ENCODE assay signal across 8 cellular contexts in genomic region chr7:521221-522070, GRCh38. TPM values are rescaled to one million over a fixed set of nuclear protein-coding genes. Genes with fewer than 3 reads are reported as not detected.
DNase-seq lines count a peak whose midpoint lies in the region; ATAC-seq and TF ChIP-seq lines count a peak whose summit lies in the region.

No MANE protein-coding gene starts in this region.

- ATAC-seq in SK-N-SH treated with all-trans-retinoic acid at 6 μM for 48 hours, result peak; percentile 2; the same call in 1 of the 3 replicates
- ATAC-seq in GM21367 (IDR thresholded peaks at IDR 0.05; ENCODE audit: unreplicated experiment), result no peak
- ATAC-seq in HG03442 (IDR thresholded peaks at IDR 0.05; ENCODE audit: unreplicated experiment), result no peak

- H3K9me3 ChIP-seq in fibroblast of lung (ENCODE audit: control insufficient read depth, insufficient read depth, low read depth, low read length) (no peaks in the 10 kb centered on the region), osteoblast (ENCODE audit: low read depth, low read length) (no peaks in the 10 kb centered on the region), MM.1S (replicated peaks; ENCODE audit: insufficient read depth, low read length) (no peaks in the 10 kb centered on the region)

- H2AFZ ChIP-seq in fibroblast of lung (ENCODE audit: low read length) (no peak overlapping the region), osteoblast (ENCODE audit: low read length) (no peak overlapping the region), MM.1S (ENCODE audit: low read length) (no peak overlapping the region)

- H3K9ac ChIP-seq in fibroblast of lung (ENCODE audit: insufficient read depth, low read length), result peak overlapping the region; percentile 37
- no peak overlapping the region for H3K9ac ChIP-seq in MM.1S (ENCODE audit: low read length)

- H4K20me1 ChIP-seq in fibroblast of lung (ENCODE audit: control insufficient read depth, extremely low read depth, insufficient read depth, low read length) (no peaks in the 10 kb centered on the region), osteoblast (ENCODE audit: insufficient read depth, low read length) (peaks cover 12% of the 10 kb centered on the region), MM.1S (ENCODE audit: insufficient read depth, low read length) (no peaks in the 10 kb centered on the region)

- H3K27ac ChIP-seq in fibroblast of lung (ENCODE audit: insufficient read depth, low read length) (no peak overlapping the region), osteoblast (ENCODE audit: low read depth, low read length) (no peak overlapping the region), MM.1S (ENCODE audit: low read length) (no peak overlapping the region)

- H3K4me1 ChIP-seq in fibroblast of lung (ENCODE audit: control insufficient read depth, extremely low read depth, insufficient read depth, low read length) (no peaks in the 10 kb centered on the region), osteoblast (ENCODE audit: insufficient read depth, low read length) (peaks cover 17% of the 10 kb centered on the region), MM.1S (ENCODE audit: low read length) (no peaks in the 10 kb centered on the region)

- H3K4me3 ChIP-seq in fibroblast of lung (replicated peaks in 1 of 4; ENCODE audit: control extremely low read depth in 1 of 4, insufficient read depth in 1 of 4, low read depth in 3 of 4, low read length in 4 of 4) (peak overlapping the region in 2 of 4 experiments; percentile 29 to 51), osteoblast (ENCODE audit: insufficient read depth, low read length) (peak overlapping the region; percentile 66), MM.1S (ENCODE audit: low read length) (no peak overlapping the region)

- H3K27me3 ChIP-seq in fibroblast of lung (ENCODE audit: control insufficient read depth, insufficient read depth, low read length), result peaks cover 34% of the 10 kb centered on the region
- H3K27me3 ChIP-seq in osteoblast (ENCODE audit: insufficient read depth, low read length), result peaks cover 21% of the 10 kb centered on the region
- no peaks in the 10 kb centered on the region for H3K27me3 ChIP-seq in MM.1S (replicated peaks; ENCODE audit: insufficient read depth, low read length)

- TF ChIP-seq CTCF in fibroblast of lung (conservative IDR thresholded peaks at IDR 0.05 in 1 of 2, IDR thresholded peaks at IDR 0.05 in 1 of 2; ENCODE audit: low read depth in 1 of 2, low read length in 2 of 2) (no peak), osteoblast (IDR thresholded peaks at IDR 0.05; ENCODE audit: extremely low read depth, low read depth, low read length) (no peak), MM.1S (IDR thresholded peaks at IDR 0.05; ENCODE audit: low read length) (no peak)

- H3K36me3 ChIP-seq in fibroblast of lung (ENCODE audit: control insufficient read depth, insufficient read depth, low read length) (no peaks in the 10 kb centered on the region), osteoblast (ENCODE audit: insufficient read depth, low read length) (no peaks in the 10 kb centered on the region), MM.1S (replicated peaks; ENCODE audit: insufficient read depth, low read length) (no peaks in the 10 kb centered on the region)

- H3K9me2 ChIP-seq in MM.1S (replicated peaks; ENCODE audit: insufficient read depth, low read length), result no peaks in the 10 kb centered on the region

- H3K4me2 ChIP-seq in fibroblast of lung (ENCODE audit: extremely low read depth, insufficient read depth, low read length) (peak overlapping the region; percentile 51), osteoblast (ENCODE audit: insufficient read depth, low read length) (peak overlapping the region; percentile 77), MM.1S (ENCODE audit: low read depth, low read length) (no peak overlapping the region)

- H3K79me2 ChIP-seq in fibroblast of lung (ENCODE audit: control insufficient read depth, insufficient read depth, low read length) (no peaks in the 10 kb centered on the region), osteoblast (ENCODE audit: insufficient read depth, low read length) (peaks cover 14% of the 10 kb centered on the region), MM.1S (ENCODE audit: low read length) (no peaks in the 10 kb centered on the region)

- peak; percentile 34 for DNase-seq in activated CD4-positive, alpha-beta T cell treated with anti-CD3 and anti-CD28 coated beads for 48 hours
- no peak for DNase-seq in activated CD4-positive, alpha-beta T cell treated with anti-CD3 and anti-CD28 coated beads for 1 hour
- DNase-seq in fibroblast of lung (ENCODE audit: low read depth in 2 of 2) (peak in 1 of 2 donors; percentile 41), osteoblast (ENCODE audit: insufficient read length, low spot score, missing footprints) (peak; percentile 97), MM.1S (no peak)

- H3F3A ChIP-seq in MM.1S (ENCODE audit: insufficient read depth, low read length), result no peaks in the 10 kb centered on the region

TF ChIP-seq in SK-N-SH treated with all-trans-retinoic acid at 6 μM for 48 hours, 23 proteins besides CTCF, POLR2A, EP300 and RAD21:
- TF ChIP-seq ZFP3 (CRISPR knock-in tag; IDR thresholded peaks at IDR 0.05) (no peak), ZNF565 (CRISPR knock-in tag; conservative IDR thresholded peaks at IDR 0.05; ENCODE audit: low read depth) (no peak), ISL1 (CRISPR knock-in tag; IDR thresholded peaks at IDR 0.05) (no peak), RARB (CRISPR knock-in tag; IDR thresholded peaks at IDR 0.05) (no peak), OSR1 (CRISPR knock-in tag; IDR thresholded peaks at IDR 0.05) (no peak)
- TF ChIP-seq, protein P1, sequence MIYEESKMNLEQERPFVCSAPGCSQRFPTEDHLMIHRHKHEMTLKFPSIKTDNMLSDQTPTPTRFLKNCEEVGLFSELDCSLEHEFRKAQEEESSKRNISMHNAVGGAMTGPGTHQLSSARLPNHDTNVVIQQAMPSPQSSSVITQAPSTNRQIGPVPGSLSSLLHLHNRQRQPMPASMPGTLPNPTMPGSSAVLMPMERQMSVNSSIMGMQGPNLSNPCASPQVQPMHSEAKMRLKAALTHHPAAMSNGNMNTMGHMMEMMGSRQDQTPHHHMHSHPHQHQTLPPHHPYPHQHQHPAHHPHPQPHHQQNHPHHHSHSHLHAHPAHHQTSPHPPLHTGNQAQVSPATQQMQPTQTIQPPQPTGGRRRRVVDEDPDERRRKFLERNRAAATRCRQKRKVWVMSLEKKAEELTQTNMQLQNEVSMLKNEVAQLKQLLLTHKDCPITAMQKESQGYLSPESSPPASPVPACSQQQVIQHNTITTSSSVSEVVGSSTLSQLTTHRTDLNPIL (CRISPR knock-in tag; IDR thresholded peaks at IDR 0.05; ENCODE audit: low read depth), result no peak
- TF ChIP-seq, protein P2, sequence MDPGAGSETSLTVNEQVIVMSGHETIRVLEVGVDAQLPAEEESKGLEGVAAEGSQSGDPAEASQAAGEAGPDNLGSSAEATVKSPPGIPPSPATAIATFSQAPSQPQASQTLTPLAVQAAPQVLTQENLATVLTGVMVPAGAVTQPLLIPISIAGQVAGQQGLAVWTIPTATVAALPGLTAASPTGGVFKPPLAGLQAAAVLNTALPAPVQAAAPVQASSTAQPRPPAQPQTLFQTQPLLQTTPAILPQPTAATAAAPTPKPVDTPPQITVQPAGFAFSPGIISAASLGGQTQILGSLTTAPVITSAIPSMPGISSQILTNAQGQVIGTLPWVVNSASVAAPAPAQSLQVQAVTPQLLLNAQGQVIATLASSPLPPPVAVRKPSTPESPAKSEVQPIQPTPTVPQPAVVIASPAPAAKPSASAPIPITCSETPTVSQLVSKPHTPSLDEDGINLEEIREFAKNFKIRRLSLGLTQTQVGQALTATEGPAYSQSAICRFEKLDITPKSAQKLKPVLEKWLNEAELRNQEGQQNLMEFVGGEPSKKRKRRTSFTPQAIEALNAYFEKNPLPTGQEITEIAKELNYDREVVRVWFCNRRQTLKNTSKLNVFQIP (CRISPR knock-in tag; IDR thresholded peaks at IDR 0.05; ENCODE audit: borderline replicate concordance, low read depth), result no peak
TF ChIP-seq in SK-N-SH treated with all-trans-retinoic acid at 6 μM for 48 hours: peak in this region for 0.

RNA-seq across cellular contexts. Expression of gene PDGFA, which starts 1.8 kb away (rescaled TPM):
- total RNA-seq in fibroblast of lung (10.8 and 13.5 TPM in 2 replicates), osteoblast (32.6 and 35.9 TPM in 2 replicates)
- polyA plus RNA-seq in fibroblast of lung, result 2.0 and 16.9 TPM in 2 replicates
- 2.4 and 17.6 TPM in 2 replicates for polyA plus RNA-seq in fibroblast of lung (2012)
- polyA minus RNA-seq in fibroblast of lung (ENCODE audit: low replicate concordance), result 8.4 and 52.3 TPM in 2 replicates

Comparison
In these comparisons a context has a peak if more than half of its experiments do, and no peak if none do; other contexts are left out.
1. DNase-seq: peak in activated CD4-positive, alpha-beta T cell treated with anti-CD3 and anti-CD28 coated beads for 48 hours (single experiment) and osteoblast (single experiment); none in activated CD4-positive, alpha-beta T cell treated with anti-CD3 and anti-CD28 coated beads for 1 hour (single experiment) and MM.1S (single experiment).